Comparison of ENCODE assay signal across 22 cellular contexts in genomic region chr1:25809929-25810328, GRCh38. TPM values are rescaled to one million over a fixed set of nuclear protein-coding genes. Genes with fewer than 3 reads are reported as not detected.
DNase-seq lines count a peak whose midpoint lies in the region; ATAC-seq, FAIRE-seq and TF ChIP-seq lines count a peak whose summit lies in the region.
"Had no signal": no experiment of that assay in that cellular context is flagged by ENCODE, and none has a peak within 500 bp of the region (broad histone marks: within the 10 kb centered on the region; RNA-seq: fewer than 3 reads in every experiment).

No MANE protein-coding gene starts in this region.

- ATAC-seq in SK-N-SH treated with all-trans-retinoic acid at 6 μM for 48 hours: peak; percentile 3; the same call in 1 of the 3 replicates
- ATAC-seq in HG03342 (IDR thresholded peaks at IDR 0.05; ENCODE audit: unreplicated experiment): no peak
- no peak for ATAC-seq in GM18858 (IDR thresholded peaks at IDR 0.05; ENCODE audit: unreplicated experiment)
- no peak for ATAC-seq in HG03135 (IDR thresholded peaks at IDR 0.05; ENCODE audit: unreplicated experiment)

- DNase-seq in GM12891 (ENCODE audit: insufficient read length, low spot score) (no peak), dorsolateral prefrontal cortex (no peak), foreskin fibroblast (no peak)
- DNase-seq: activated CD4-positive, alpha-beta T cell treated with anti-CD3 and anti-CD28 coated beads for 36 hours; activated effector memory CD4-positive, alpha-beta T cell treated with Interleukin-2 at 50 U/mL for 16 hours; mesendoderm; naive thymus-derived CD8-positive, alpha-beta T cell; NCI-H1105 treated with DMSO at 0.1 percent for 48 hours; PC-3 had no signal

- peak overlapping the region; percentile 79 to 93 (median 87) for H3K4me2 ChIP-seq in BLaER1 treated with 17β-estradiol and CSF1 and Interleukin-3, amounts not matched to agents 10 nM and 100 nM
- H3K4me2 ChIP-seq: hepatocyte, KMS-11 had no signal

- no peaks in the 10 kb centered on the region for H3K27me3 ChIP-seq in BLaER1 treated with 17β-estradiol and CSF1 and Interleukin-3, amounts not matched to agents 10 nM and 100 nM
- no peaks in the 10 kb centered on the region for H3K27me3 ChIP-seq in dorsolateral prefrontal cortex
- H3K27me3 ChIP-seq: hepatocyte, SJCRH30 had no signal

- H3K9me3 ChIP-seq in BLaER1 treated with 17β-estradiol and CSF1 and Interleukin-3, amounts not matched to agents 10 nM and 100 nM (replicated peaks in 1 of 11): no peaks in the 10 kb centered on the region
- H3K9me3 ChIP-seq: SJCRH30 had no signal

- TF ChIP-seq CTCF in dorsolateral prefrontal cortex (IDR thresholded peaks at IDR 0.05 in 54 of 56, conservative IDR thresholded peaks at IDR 0.05 in 2 of 56; ENCODE audit: low read depth in 1 of 56, partially characterized antibody in 56 of 56) (no peak), foreskin fibroblast (IDR thresholded peaks at IDR 0.05; ENCODE audit: low read depth, low read length) (no peak)

- H3K36me3 ChIP-seq in BLaER1 treated with 17β-estradiol and CSF1 and Interleukin-3, amounts not matched to agents 10 nM and 100 nM: peaks cover 5 to 57% (median 32%) of the 10 kb centered on the region in 11 experiments; a peak in 20 of 22 replicates

- H3K4me3 ChIP-seq in BLaER1 treated with 17β-estradiol and CSF1 and Interleukin-3, amounts not matched to agents 10 nM and 100 nM: peak overlapping the region in 7 of 10 experiments; percentile 0 to 53 (median 21); a peak in 8 of 20 replicates
- H3K4me3 ChIP-seq in dorsolateral prefrontal cortex: no peak overlapping the region
- H3K4me3 ChIP-seq in foreskin fibroblast (ENCODE audit: low read depth in 1 of 2, low read length in 2 of 2): no peak overlapping the region
- H3K4me3 ChIP-seq: GM23248, hepatocyte, SJCRH30 had no signal

- intact Hi-C loops in dorsolateral prefrontal cortex (cut with DNase I): loop anchor here (5.0 to 10.0 kb wide), 5 partner anchors 243 to 565 kb away; partner anchors contain the start of genes RSRP1 (in 2 of the 2) and MACO1 (in 1 of the 2)

- TF ChIP-seq POLR2A in GM12891 (IDR thresholded peaks at IDR 0.05; ENCODE audit: low read depth, low read length): no peak

- peak overlapping the region; percentile 10 to 76 (median 61); a peak in 21 of 22 replicates for H3K27ac ChIP-seq in BLaER1 treated with 17β-estradiol and CSF1 and Interleukin-3, amounts not matched to agents 10 nM and 100 nM
- peak overlapping the region in 44 of 59 donors; percentile 1 to 93 (median 56) for H3K27ac ChIP-seq in dorsolateral prefrontal cortex
- H3K27ac ChIP-seq: GM23248, hepatocyte, KMS-11, parathyroid adenoma, SJCRH30 had no signal

- peak overlapping the region in 9 of 11 experiments; percentile 39 to 63 (median 51); a peak in 18 of 22 replicates for H3K9ac ChIP-seq in BLaER1 treated with 17β-estradiol and CSF1 and Interleukin-3, amounts not matched to agents 10 nM and 100 nM
- H3K9ac ChIP-seq: GM23248, KMS-11, parathyroid adenoma had no signal

- peak; percentile 28 for FAIRE-seq in GM12891 (lab: Jason Lieb, UNC)
- FAIRE-seq: G401.6, islet of Langerhans, urothelium cell line had no signal

- peaks cover 13 to 77% (median 31%) of the 10 kb centered on the region in 11 experiments; a peak in 17 of 22 replicates for H4K20me1 ChIP-seq in BLaER1 treated with 17β-estradiol and CSF1 and Interleukin-3, amounts not matched to agents 10 nM and 100 nM

- peaks cover 61 to 70% (median 64%) of the 10 kb centered on the region in 10 experiments for H3K4me1 ChIP-seq in BLaER1 treated with 17β-estradiol and CSF1 and Interleukin-3, amounts not matched to agents 10 nM and 100 nM
- H3K4me1 ChIP-seq: parathyroid adenoma had no signal

TF ChIP-seq in GM12891, 5 proteins besides CTCF, POLR2A, EP300 and RAD21:
- TF ChIP-seq TAF1 (IDR thresholded peaks at IDR 0.05; ENCODE audit: low read depth, low read length) (no peak), POU2F2 (IDR thresholded peaks at IDR 0.05; ENCODE audit: low read depth, low read length) (no peak), POLR2AphosphoS5 (IDR thresholded peaks at IDR 0.05; ENCODE audit: low read depth, low read length) (no peak), SPI1 (IDR thresholded peaks at IDR 0.05; ENCODE audit: low read depth, low read length) (no peak), PAX5 (IDR thresholded peaks at IDR 0.05; ENCODE audit: insufficient read depth, low read length, severe bottlenecking) (no peak)

TF ChIP-seq in SK-N-SH treated with all-trans-retinoic acid at 6 μM for 48 hours, 23 proteins besides CTCF, POLR2A, EP300 and RAD21:
- TF ChIP-seq ZC3H10 (CRISPR knock-in tag; IDR thresholded peaks at IDR 0.05): no peak
- TF ChIP-seq ZNF70 (CRISPR knock-in tag; IDR thresholded peaks at IDR 0.05): peak; percentile 68
- no peak for TF ChIP-seq ESRRG (CRISPR knock-in tag; IDR thresholded peaks at IDR 0.05)
TF ChIP-seq in SK-N-SH treated with all-trans-retinoic acid at 6 μM for 48 hours: peak in this region for 1.

RNA-seq across cellular contexts. Expression of gene MTFR1L, which starts 9.8 kb away (rescaled TPM):
- 31.3 TPM for polyA plus RNA-seq in GM12891 (2012; ENCODE audit: low read depth, missing spikeins)
- 100 to 1,000 TPM in 32 of 120 experiments, 10 to 100 TPM in 88; 66.5 to 116 (median 93.9) TPM for total RNA-seq in dorsolateral prefrontal cortex

RNA-seq across cellular contexts. Expression of gene SELENON, which starts 9.9 kb away (rescaled TPM):
- polyA plus RNA-seq in GM12891 (2012; ENCODE audit: low read depth, missing spikeins): 2.9 TPM
- 100 to 1,000 TPM in 1 of 120 experiments, 10 to 100 TPM in 119; 34.0 to 117 (median 46.6) TPM for total RNA-seq in dorsolateral prefrontal cortex

RNA-seq across cellular contexts. Expression of gene AUNIP, which starts 49.3 kb away (rescaled TPM):
- polyA plus RNA-seq in GM12891 (2012; ENCODE audit: low read depth, missing spikeins): 4.4 TPM
- 1 to 10 TPM in 112 of 120 experiments, under 1 TPM in 8; 0.35 to 4.7 (median 2.0) TPM for total RNA-seq in dorsolateral prefrontal cortex
- total RNA-seq: naive thymus-derived CD8-positive, alpha-beta T cell had no signal
- polyA plus RNA-seq: naive thymus-derived CD8-positive, alpha-beta T cell had no signal

Comparison
In these comparisons a context has a peak if more than half of its experiments do, and no peak if none do; other contexts are left out.
1. H3K4me3 ChIP-seq: peak in BLaER1 treated with 17β-estradiol and CSF1 and Interleukin-3, amounts not matched to agents 10 nM and 100 nM (7 of 10); none in dorsolateral prefrontal cortex (0 of 59) and foreskin fibroblast (0 of 2).